ENCODE assay signal across 28 cellular contexts in genomic region chr9:110282767-110283136, GRCh38. TPM values are rescaled to one million over a fixed set of nuclear protein-coding genes. Genes with fewer than 3 reads are reported as not detected.
"Had no signal": no experiment of that assay in that cellular context is flagged by ENCODE, and none has a peak within 500 bp of the region (broad histone marks: within the 10 kb centered on the region; RNA-seq: fewer than 3 reads in every experiment).

No MANE protein-coding gene starts in this region.

- H3K4me1 ChIP-seq: neural progenitor cell, sigmoid colon, spleen, upper lobe of left lung had no signal

- H3K4me1 Mint-ChIP-seq: activated CD4-positive, alpha-beta memory T cell treated with anti-CD3 and anti-CD28 coated beads, Interleukin-2, amount 10 ng/mL, durations not matched to agents 7 days and 5 days; activated CD4-positive, alpha-beta T cell treated with anti-CD3 and anti-CD28 coated beads, Interleukin-2, amount 10 ng/mL, durations not matched to agents 24 days and 14 days; activated naive CD4-positive, alpha-beta T cell treated with anti-CD3 and anti-CD28 coated beads, Interleukin-2, amount 10 ng/mL, durations not matched to agents 7 days and 5 days; endodermal cell; immature natural killer cell; neural progenitor cell had no signal

- H3K4me3 Mint-ChIP-seq: activated CD4-positive, alpha-beta memory T cell treated with anti-CD3 and anti-CD28 coated beads, Interleukin-2, amount 10 ng/mL, durations not matched to agents 7 days and 5 days; activated CD4-positive, alpha-beta T cell treated with anti-CD3 and anti-CD28 coated beads, Interleukin-2, amount 10 ng/mL, durations not matched to agents 24 days and 14 days; activated naive CD4-positive, alpha-beta T cell treated with anti-CD3 and anti-CD28 coated beads, Interleukin-2, amount 10 ng/mL, durations not matched to agents 7 days and 5 days; activated T-cell treated with anti-CD3 and anti-CD28 coated beads, Interleukin-2, amount 50 U/mL, for 72 hours; endodermal cell; immature natural killer cell; naive thymus-derived CD4-positive, alpha-beta T cell; neural progenitor cell had no signal

- H3K27ac Mint-ChIP-seq: activated CD4-positive, alpha-beta memory T cell treated with anti-CD3 and anti-CD28 coated beads, Interleukin-2, amount 10 ng/mL, durations not matched to agents 7 days and 5 days; activated CD4-positive, alpha-beta T cell treated with anti-CD3 and anti-CD28 coated beads, Interleukin-2, amount 10 ng/mL, durations not matched to agents 24 days and 14 days; activated naive CD4-positive, alpha-beta T cell treated with anti-CD3 and anti-CD28 coated beads, Interleukin-2, amount 10 ng/mL, durations not matched to agents 7 days and 5 days; activated T-cell treated with anti-CD3 and anti-CD28 coated beads, Interleukin-2, amount 50 U/mL, for 72 hours; endodermal cell; immature natural killer cell; naive thymus-derived CD4-positive, alpha-beta T cell; neural progenitor cell had no signal

- H3K36me3 ChIP-seq: neural progenitor cell, sigmoid colon, spleen, thoracic aorta, upper lobe of left lung had no signal

- H2AFZ ChIP-seq: neural progenitor cell had no signal

- ATAC-seq: activated CD4-positive, CD25-positive, alpha-beta regulatory T cell treated with anti-CD3 and anti-CD28 coated beads, Interleukin-2, amount 50 U/mL, for 24 hours; activated T-cell treated with anti-CD3 and anti-CD28 coated beads, Interleukin-2, amount 50 U/mL, for 72 hours; left ventricle myocardium superior; naive thymus-derived CD4-positive, alpha-beta T cell had no signal

- H3K27me3 ChIP-seq: neural progenitor cell, sigmoid colon, upper lobe of left lung had no signal

- H3K36me3 Mint-ChIP-seq: activated naive CD4-positive, alpha-beta T cell treated with anti-CD3 and anti-CD28 coated beads, Interleukin-2, amount 10 ng/mL, durations not matched to agents 7 days and 5 days; immature natural killer cell; naive thymus-derived CD4-positive, alpha-beta T cell; neural progenitor cell had no signal

- H3K4me2 ChIP-seq: neural progenitor cell had no signal

- H3K4me3 ChIP-seq: coronary artery, neural progenitor cell, sigmoid colon, spleen, thoracic aorta, upper lobe of left lung had no signal

- H3K27ac ChIP-seq: coronary artery, neural progenitor cell, sigmoid colon, spleen, thoracic aorta, upper lobe of left lung, VCaP had no signal

- FAIRE-seq: bronchial epithelial cell had no signal

- H3K9ac ChIP-seq: neural progenitor cell had no signal

- H3K9me3 Mint-ChIP-seq: activated CD4-positive, alpha-beta memory T cell treated with anti-CD3 and anti-CD28 coated beads, Interleukin-2, amount 10 ng/mL, durations not matched to agents 7 days and 5 days; activated CD4-positive, alpha-beta T cell treated with anti-CD3 and anti-CD28 coated beads, Interleukin-2, amount 10 ng/mL, durations not matched to agents 24 days and 14 days; activated T-cell treated with anti-CD3 and anti-CD28 coated beads, Interleukin-2, amount 50 U/mL, for 72 hours; endodermal cell; immature natural killer cell had no signal

- H3K9me3 ChIP-seq: sigmoid colon, spleen, thoracic aorta, upper lobe of left lung had no signal

- DNase-seq: activated CD4-positive, alpha-beta memory T cell treated with anti-CD3 and anti-CD28 coated beads, Interleukin-2, amount 10 ng/mL, durations not matched to agents 7 days and 5 days; activated CD4-positive, alpha-beta T cell treated with anti-CD3 and anti-CD28 coated beads, Interleukin-2, amount 10 ng/mL, durations not matched to agents 24 days and 14 days; activated effector memory CD4-positive, alpha-beta T cell treated with Interleukin-2 at 50 U/mL for 16 hours; activated naive CD4-positive, alpha-beta T cell treated with anti-CD3 and anti-CD28 coated beads, Interleukin-2, amount 10 ng/mL, durations not matched to agents 7 days and 5 days; activated T-cell treated with anti-CD3 and anti-CD28 coated beads, Interleukin-2, amount 50 U/mL, for 72 hours; endodermal cell; foreskin fibroblast; immature natural killer cell; kidney glomerular epithelial cell; left ventricle myocardium superior; midbrain; naive thymus-derived CD4-positive, alpha-beta T cell; posterior cingulate gyrus; sigmoid colon; spleen; stimulated activated CD4-positive, alpha-beta T cell treated with anti-CD3 and anti-CD28 coated beads, Interleukin-4, amount 100 ng/mL, for 1 hour; stimulated activated naive CD4-positive, alpha-beta T cell treated with Interleukin-2 at 50 U/mL for 16 hours; T-helper 2 cell; upper lobe of left lung had no signal

- H3K27me3 Mint-ChIP-seq: activated CD4-positive, alpha-beta memory T cell treated with anti-CD3 and anti-CD28 coated beads, Interleukin-2, amount 10 ng/mL, durations not matched to agents 7 days and 5 days had no signal

RNA-seq across cellular contexts. Expression of gene TXNDC8, which starts 54.9 kb away (rescaled TPM):
- total RNA-seq: activated CD4-positive, alpha-beta memory T cell treated with anti-CD3 and anti-CD28 coated beads, Interleukin-2, amount 10 ng/mL, durations not matched to agents 7 days and 5 days; activated CD4-positive, alpha-beta T cell treated with anti-CD3 and anti-CD28 coated beads, Interleukin-2, amount 10 ng/mL, durations not matched to agents 24 days and 14 days; activated T-cell treated with anti-CD3 and anti-CD28 coated beads, Interleukin-2, amount 50 U/mL, for 72 hours; bronchial epithelial cell; endodermal cell; epithelial cell of proximal tubule; fibroblast of lung; left ventricle myocardium superior; naive thymus-derived CD4-positive, alpha-beta T cell; omental fat pad; sigmoid colon; spleen; thoracic aorta; upper lobe of left lung had no signal
- polyA plus RNA-seq: fibroblast of lung; immature natural killer cell; naive thymus-derived CD4-positive, alpha-beta T cell; sigmoid colon; spleen had no signal
